In the genomic region with DNA sequence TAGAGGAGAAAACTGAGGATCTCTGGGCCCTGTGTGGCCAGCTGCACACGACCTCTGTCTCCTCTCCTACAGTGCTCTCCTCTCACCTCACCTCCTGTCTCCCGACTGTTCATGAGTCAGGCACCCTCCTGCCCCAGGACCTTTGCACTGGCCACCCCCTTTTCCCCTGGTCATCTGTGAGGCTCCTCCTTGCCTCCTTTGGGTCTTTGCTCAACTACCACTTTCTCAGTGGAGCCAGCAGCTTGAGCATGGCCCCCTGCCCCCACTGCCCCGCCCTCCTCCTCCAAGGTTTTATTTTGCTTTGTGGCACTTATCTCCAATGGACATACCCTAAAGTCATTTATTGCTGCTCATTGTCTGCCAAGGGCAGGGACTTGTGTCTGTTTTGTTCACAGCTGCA, we compare ENCODE assay signal across 13 cellular contexts.
"Had no signal": no experiment of that assay in that cellular context is flagged by ENCODE, and none has a peak within 500 bp of the region (broad histone marks: within the 10 kb centered on the region; RNA-seq: fewer than 3 reads in every experiment).

No MANE protein-coding gene starts in this region.

- H3K36me3 ChIP-seq: suprapubic skin, thyroid gland had no signal

- H3K27ac ChIP-seq: foreskin keratinocyte, psoas muscle, suprapubic skin, thyroid gland, upper lobe of right lung had no signal

- H3K4me1 ChIP-seq: foreskin keratinocyte had no signal

- H3K27ac Mint-ChIP-seq: immature natural killer cell; naive thymus-derived CD4-positive, alpha-beta T cell; nephron progenitor cell had no signal

- DNase-seq: foreskin keratinocyte; immature natural killer cell; mesendoderm; naive thymus-derived CD4-positive, alpha-beta T cell; nephron progenitor cell; retina; stimulated activated CD4-positive, alpha-beta T cell treated with anti-CD3 and anti-CD28 coated beads, Interleukin-12 subunit alpha, Interleukin-12 subunit beta, amount 100 ng/mL, for 4 hours; stimulated activated naive CD8-positive, alpha-beta T cell treated with anti-CD3 and anti-CD28 coated beads, Interleukin-15, Interleukin-2, amounts not matched to agents 100 U/mL and 50 U/mL, for 24 hours; thyroid gland; upper lobe of right lung had no signal

- H3K9me3 Mint-ChIP-seq: immature natural killer cell, nephron progenitor cell had no signal

- H3K27me3 ChIP-seq: foreskin keratinocyte, suprapubic skin, thyroid gland, upper lobe of right lung had no signal

- H3K9me3 ChIP-seq: psoas muscle, suprapubic skin, thyroid gland, upper lobe of right lung had no signal

- H3K4me3 Mint-ChIP-seq: immature natural killer cell; naive thymus-derived CD4-positive, alpha-beta T cell; nephron progenitor cell had no signal

- H3K36me3 Mint-ChIP-seq: immature natural killer cell; naive thymus-derived CD4-positive, alpha-beta T cell had no signal

- ATAC-seq: foreskin keratinocyte; naive thymus-derived CD4-positive, alpha-beta T cell; psoas muscle; sciatic nerve; stimulated activated naive CD8-positive, alpha-beta T cell treated with anti-CD3 and anti-CD28 coated beads, Interleukin-15, Interleukin-2, amounts not matched to agents 100 U/mL and 50 U/mL, for 24 hours; upper lobe of right lung had no signal

- H3K4me3 ChIP-seq: psoas muscle, suprapubic skin, thyroid gland, upper lobe of right lung had no signal
